8 cellular contexts compared by ENCODE assay signal in genomic region chr22:41288245-41288946, GRCh38. TPM values are rescaled to one million over a fixed set of nuclear protein-coding genes. Genes with fewer than 3 reads are reported as not detected.
DNase-seq lines count a peak whose midpoint lies in the region; ATAC-seq, FAIRE-seq and TF ChIP-seq lines count a peak whose summit lies in the region.

No MANE protein-coding gene starts in this region.

- peaks cover 7 to 53% of the 10 kb centered on the region in 2 experiments; a peak in 3 of 4 replicates for H3K79me1 ChIP-seq in IMR-90 (ENCODE audit: low read depth in 1 of 2, low read length in 2 of 2)

- H3K9me3 ChIP-seq in IMR-90 (ENCODE audit: control insufficient read depth, insufficient read depth, low read length) = no peaks in the 10 kb centered on the region

- H2AK9ac ChIP-seq in IMR-90 (replicated peaks; ENCODE audit: low read depth, low read length, poor library complexity) = peak overlapping the region; percentile 99

- H3K14ac ChIP-seq in IMR-90 (replicated peaks; ENCODE audit: low read depth, low read length) = peak overlapping the region; percentile 100

- peak overlapping the region in 5 of 7 donors; percentile 56 to 97 (median 66) for H3K27ac Mint-ChIP-seq in CD14-positive monocyte

- H3K36me3 Mint-ChIP-seq in CD14-positive monocyte = peaks cover 4 to 9% of the 10 kb centered on the region in 2 donors

- H3K27me3 ChIP-seq in IMR-90 (ENCODE audit: control insufficient read depth, insufficient read depth, low read length) = no peaks in the 10 kb centered on the region
- H3K27me3 ChIP-seq in layer of hippocampus (ENCODE audit: control insufficient read depth, insufficient read depth, low read length) = no peaks in the 10 kb centered on the region

- no peak overlapping the region for H3K4me3 Mint-ChIP-seq in CD14-positive monocyte

- no peak overlapping the region for H3K4me3 ChIP-seq in IMR-90 (ENCODE audit: insufficient read depth, low read depth, low read length)

- H3K4me1 Mint-ChIP-seq in CD14-positive monocyte = peaks cover 34% of the 10 kb centered on the region

- H3K9me1 ChIP-seq in IMR-90 (ENCODE audit: insufficient read depth, low read length) = peaks cover 8% of the 10 kb centered on the region

- TF ChIP-seq CTCF in CD14-positive monocyte (IDR thresholded peaks at IDR 0.05) (no peak), IMR-90 (conservative IDR thresholded peaks at IDR 0.05; ENCODE audit: low read depth, low read length) (no peak)

- H3K18ac ChIP-seq in IMR-90 (ENCODE audit: low read depth, low read length) = peak overlapping the region; percentile 92

- H2AFZ ChIP-seq in IMR-90 (replicated peaks; ENCODE audit: low read length, poor library complexity) = peak overlapping the region; percentile 65

- no peaks in the 10 kb centered on the region for H3K9me3 Mint-ChIP-seq in CD14-positive monocyte

- H3K4me1 ChIP-seq in IMR-90 (ENCODE audit: control insufficient read depth, insufficient read depth, low read length) = peaks cover 26% of the 10 kb centered on the region

- no peak for FAIRE-seq in urothelium cell line (lab: Jason Lieb, UNC)

- H3K27me3 Mint-ChIP-seq in CD14-positive monocyte (ENCODE audit: low read depth in 3 of 3) = peaks cover 0 to 3% (median 0%) of the 10 kb centered on the region in 3 donors

- H4K20me1 ChIP-seq in IMR-90 (ENCODE audit: insufficient read depth, low read length) = peaks cover 4% of the 10 kb centered on the region; the same call in 1 of the 2 replicates

- H4K5ac ChIP-seq in IMR-90 (ENCODE audit: low read depth, low read length) = peak overlapping the region; percentile 94

- peak overlapping the region; percentile 100 for H3K56ac ChIP-seq in IMR-90 (ENCODE audit: extremely low read depth, insufficient read depth, low read length)

- WGBS in IMR-90 (ENCODE audit: extremely low coverage in 2 of 2, insufficient read length in 1 of 2), 2 experiments = 33% methylated on average over 3 of the region's 9 CpGs; no CpG with 5 or more reads in 1 of the 2 experiments

- POLR2A ChIA-PET in IMR-90 (lab: Charles Lee; ENCODE audit: unreplicated experiment) = no interaction called here

- CTCF ChIA-PET in IMR-90 (lab: Yijun Ruan, JAX) = interaction anchor here (0.6 to 0.7 kb wide), 2 partner anchors 63 to 1244 kb away, joined by 3 read pairs; no protein-coding TSS in a partner anchor

- peak overlapping the region; percentile 100 for H3K23ac ChIP-seq in IMR-90 (ENCODE audit: low read depth, low read length)

- H3K4ac ChIP-seq in IMR-90 (ENCODE audit: low read depth, low read length) = peak overlapping the region; percentile 100

- BruUV-seq in IMR-90 (replicated peaks; lab: Mats Ljungman, UMichigan) = no TSS peak

- intact Hi-C loops in CD14-positive monocyte (cut with micrococcal nuclease) (loop anchor here in 1 of 2 donors (5.0 to 10.0 kb wide), 5 partner anchors 84 to 1244 kb away; partner anchors contain the start of genes L3MBTL2, ST13, TEF and TOB2), IMR-90 (cut with micrococcal nuclease) (no loop called here)

- no peak for TF ChIP-seq POLR2A in IMR-90 (IDR thresholded peaks at IDR 0.05; ENCODE audit: low read depth, low read length)

- H2AK5ac ChIP-seq in IMR-90 (ENCODE audit: low read depth, low read length) = peak overlapping the region; percentile 100

- ATAC-seq in IMR-90 (ENCODE audit: low read depth) (peak; percentile 4), GM21423 (IDR thresholded peaks at IDR 0.05; ENCODE audit: unreplicated experiment) (no peak)

- peak overlapping the region; percentile 87 for H3K9ac ChIP-seq in IMR-90 (ENCODE audit: low read depth, low read length)

- H3K27ac ChIP-seq in IMR-90 (ENCODE audit: insufficient read depth, low read length) (peak overlapping the region; percentile 98), layer of hippocampus (ENCODE audit: low read depth, low read length) (peak overlapping the region; percentile 64)

- H2BK15ac ChIP-seq in IMR-90 (ENCODE audit: low read depth, low read length) = peak overlapping the region; percentile 100

- H4K91ac ChIP-seq in IMR-90 (ENCODE audit: insufficient read depth, low read depth, low read length) = peak overlapping the region; percentile 100

- no peak for TF ChIP-seq RAD21 in IMR-90 (IDR thresholded peaks at IDR 0.05; ENCODE audit: low read length)

- peak overlapping the region; percentile 99 for H2BK5ac ChIP-seq in IMR-90 (ENCODE audit: low read depth, low read length, poor library complexity, severe bottlenecking)

- dilution Hi-C loops in IMR-90 (cut with HindIII; ENCODE audit: low sequenced_read_pairs, unreplicated experiment) = no loop called here

- DNase-seq in CD14-positive monocyte (ENCODE audit: low spot score) (no peak), IMR-90 (peak; percentile 88), amniotic stem cell (lab: John Stamatoyannopoulos, UW) (peak; percentile 73), urothelium cell line (ENCODE audit: low spot score) (peak; percentile 74), midbrain (lab: John Stamatoyannopoulos, UW) (no peak), Ammon's horn (ENCODE audit: low spot score) (no peak)

- H3K36me3 ChIP-seq in IMR-90 (ENCODE audit: control insufficient read depth, insufficient read depth, low read length) = peaks cover 11% of the 10 kb centered on the region

- H3K4me2 ChIP-seq in IMR-90 (ENCODE audit: low read depth, low read length) = peak overlapping the region; percentile 32

- peak overlapping the region; percentile 96 to 100 for H4K8ac ChIP-seq in IMR-90 (ENCODE audit: low read depth in 2 of 2, low read length in 2 of 2)

- peak overlapping the region; percentile 100 for H2BK20ac ChIP-seq in IMR-90 (ENCODE audit: low read depth, low read length)

- in situ Hi-C loops in IMR-90 (cut with MboI; ENCODE audit: low sequenced_read_pairs) = no loop called here

- peak overlapping the region; percentile 100 for H2BK120ac ChIP-seq in IMR-90 (ENCODE audit: low read depth, low read length)

TF ChIP-seq in IMR-90, 13 proteins besides CTCF, POLR2A, EP300 and RAD21:
- TF ChIP-seq RFX5 (IDR thresholded peaks at IDR 0.05; ENCODE audit: low read depth, low read length) = no peak
- no peak for TF ChIP-seq MXI1 (IDR thresholded peaks at IDR 0.05; ENCODE audit: borderline replicate concordance, low read depth, low read length)
- peak; percentile 24; the same call in 1 of the 2 replicates for TF ChIP-seq CEBPB (IDR thresholded peaks at IDR 0.05; ENCODE audit: low read depth, low read length)
- no peak for TF ChIP-seq RCOR1 (IDR thresholded peaks at IDR 0.05; ENCODE audit: insufficient replicate concordance, low read length)
- no peak for TF ChIP-seq SMC3 (IDR thresholded peaks at IDR 0.05; ENCODE audit: low read depth, low read length)
- peak; percentile 83 for TF ChIP-seq FOS (IDR thresholded peaks at IDR 0.05; ENCODE audit: low read depth, low read length)
- TF ChIP-seq BHLHE40 (IDR thresholded peaks at IDR 0.05; ENCODE audit: low read depth, low read length) = no peak
- TF ChIP-seq MAZ (IDR thresholded peaks at IDR 0.05; ENCODE audit: borderline replicate concordance, low read depth, low read length) = no peak
- TF ChIP-seq, protein P1, sequence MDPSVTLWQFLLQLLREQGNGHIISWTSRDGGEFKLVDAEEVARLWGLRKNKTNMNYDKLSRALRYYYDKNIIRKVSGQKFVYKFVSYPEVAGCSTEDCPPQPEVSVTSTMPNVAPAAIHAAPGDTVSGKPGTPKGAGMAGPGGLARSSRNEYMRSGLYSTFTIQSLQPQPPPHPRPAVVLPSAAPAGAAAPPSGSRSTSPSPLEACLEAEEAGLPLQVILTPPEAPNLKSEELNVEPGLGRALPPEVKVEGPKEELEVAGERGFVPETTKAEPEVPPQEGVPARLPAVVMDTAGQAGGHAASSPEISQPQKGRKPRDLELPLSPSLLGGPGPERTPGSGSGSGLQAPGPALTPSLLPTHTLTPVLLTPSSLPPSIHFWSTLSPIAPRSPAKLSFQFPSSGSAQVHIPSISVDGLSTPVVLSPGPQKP (IDR thresholded peaks at IDR 0.05; ENCODE audit: borderline replicate concordance, low read depth, low read length) = no peak

RNA-seq across cellular contexts. Expression of gene RANGAP1, which starts 2.4 kb away (rescaled TPM):
- 1 to 10 TPM; 8.3 to 8.5 TPM for polyA plus RNA-seq in CD14-positive monocyte
- total RNA-seq in IMR-90 (2012; rRNA removed) = 71.2 and 74.4 TPM in 2 replicates
- polyA plus RNA-seq in IMR-90 (2012; rRNA removed) = 148 and 165 TPM in 2 replicates
- 129 and 158 TPM in 2 replicates for polyA plus RNA-seq in IMR-90 (2012; cell fraction: cytosol; rRNA removed)
- polyA plus RNA-seq in IMR-90 (2012; cell fraction: nucleus; rRNA removed; ENCODE audit: low replicate concordance) = 168 and 358 TPM in 2 replicates

RNA-seq across cellular contexts. Expression of gene ZC3H7B, which starts 12.9 kb away (rescaled TPM):
- polyA plus RNA-seq in CD14-positive monocyte (under 1 TPM; 0.31 to 0.49 TPM), IMR-90 (2012; rRNA removed) (72.3 and 81.6 TPM in 2 replicates)
- 35.6 and 37.6 TPM in 2 replicates for total RNA-seq in IMR-90 (2012; rRNA removed)
- polyA plus RNA-seq in IMR-90 (2012; cell fraction: cytosol; rRNA removed) = 45.0 and 67.7 TPM in 2 replicates
- 104 and 165 TPM in 2 replicates for polyA plus RNA-seq in IMR-90 (2012; cell fraction: nucleus; rRNA removed; ENCODE audit: low replicate concordance)

RNA-seq across cellular contexts. Expression of gene CHADL, which starts 47.7 kb away (rescaled TPM):
- polyA plus RNA-seq in CD14-positive monocyte (under 1 TPM; 0.27 to 0.35 TPM), IMR-90 (2012; rRNA removed) (0.44 and 0.53 TPM in 2 replicates)
- total RNA-seq in IMR-90 (2012; rRNA removed) = 0.18 and 0.28 TPM in 2 replicates
- polyA plus RNA-seq in IMR-90 (2012; cell fraction: cytosol; rRNA removed) = 0.36 and 1.0 TPM in 2 replicates
- 1.0 and 2.5 TPM in 2 replicates for polyA plus RNA-seq in IMR-90 (2012; cell fraction: nucleus; rRNA removed; ENCODE audit: low replicate concordance)

Comparison
In these comparisons a context has a peak if more than half of its experiments do, and no peak if none do; other contexts are left out.
1. DNase-seq: peak in IMR-90 (single experiment), amniotic stem cell (single experiment) and urothelium cell line (single experiment); none in CD14-positive monocyte (single experiment), midbrain (single experiment) and Ammon's horn (single experiment).
2. RNA of gene RANGAP1, which starts 2.4 kb away (polyA plus RNA-seq): 129 to 358 TPM in IMR-90; 8.3 to 8.5 TPM in CD14-positive monocyte; every median in the first group is over 10 times any median in the second.
3. RNA of gene ZC3H7B, which starts 12.9 kb away (polyA plus RNA-seq): 45.0 to 165 TPM in IMR-90; 0.31 to 0.49 TPM in CD14-positive monocyte; every median in the first group is over 10 times any median in the second.